1 cellular context compared by ENCODE assay signal in the genomic region with DNA sequence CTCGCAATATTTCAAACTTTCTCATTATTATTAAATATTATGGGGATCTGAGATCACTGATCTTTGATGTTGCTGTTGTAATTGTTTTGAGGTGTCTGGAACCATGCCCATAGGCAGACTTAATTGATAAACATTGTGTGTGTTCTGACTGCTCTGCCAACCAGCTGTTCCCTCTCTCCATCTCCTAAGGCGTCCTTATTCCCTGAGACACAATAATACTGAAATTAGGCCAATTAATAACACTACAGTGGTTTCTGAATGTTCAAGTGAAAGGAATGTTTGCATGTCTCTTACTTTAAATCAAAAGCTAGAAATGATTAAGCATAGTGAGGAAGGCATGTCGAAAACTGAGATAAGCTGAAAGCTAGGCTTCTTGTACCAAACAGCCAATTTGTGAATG.
TF ChIP-seq lines count a peak whose summit lies in the region.

No MANE protein-coding gene starts in this region.

TF ChIP-seq in GM23338, 12 proteins besides CTCF, POLR2A, EP300 and RAD21 (continued from another document):
- TF ChIP-seq, protein P1, sequence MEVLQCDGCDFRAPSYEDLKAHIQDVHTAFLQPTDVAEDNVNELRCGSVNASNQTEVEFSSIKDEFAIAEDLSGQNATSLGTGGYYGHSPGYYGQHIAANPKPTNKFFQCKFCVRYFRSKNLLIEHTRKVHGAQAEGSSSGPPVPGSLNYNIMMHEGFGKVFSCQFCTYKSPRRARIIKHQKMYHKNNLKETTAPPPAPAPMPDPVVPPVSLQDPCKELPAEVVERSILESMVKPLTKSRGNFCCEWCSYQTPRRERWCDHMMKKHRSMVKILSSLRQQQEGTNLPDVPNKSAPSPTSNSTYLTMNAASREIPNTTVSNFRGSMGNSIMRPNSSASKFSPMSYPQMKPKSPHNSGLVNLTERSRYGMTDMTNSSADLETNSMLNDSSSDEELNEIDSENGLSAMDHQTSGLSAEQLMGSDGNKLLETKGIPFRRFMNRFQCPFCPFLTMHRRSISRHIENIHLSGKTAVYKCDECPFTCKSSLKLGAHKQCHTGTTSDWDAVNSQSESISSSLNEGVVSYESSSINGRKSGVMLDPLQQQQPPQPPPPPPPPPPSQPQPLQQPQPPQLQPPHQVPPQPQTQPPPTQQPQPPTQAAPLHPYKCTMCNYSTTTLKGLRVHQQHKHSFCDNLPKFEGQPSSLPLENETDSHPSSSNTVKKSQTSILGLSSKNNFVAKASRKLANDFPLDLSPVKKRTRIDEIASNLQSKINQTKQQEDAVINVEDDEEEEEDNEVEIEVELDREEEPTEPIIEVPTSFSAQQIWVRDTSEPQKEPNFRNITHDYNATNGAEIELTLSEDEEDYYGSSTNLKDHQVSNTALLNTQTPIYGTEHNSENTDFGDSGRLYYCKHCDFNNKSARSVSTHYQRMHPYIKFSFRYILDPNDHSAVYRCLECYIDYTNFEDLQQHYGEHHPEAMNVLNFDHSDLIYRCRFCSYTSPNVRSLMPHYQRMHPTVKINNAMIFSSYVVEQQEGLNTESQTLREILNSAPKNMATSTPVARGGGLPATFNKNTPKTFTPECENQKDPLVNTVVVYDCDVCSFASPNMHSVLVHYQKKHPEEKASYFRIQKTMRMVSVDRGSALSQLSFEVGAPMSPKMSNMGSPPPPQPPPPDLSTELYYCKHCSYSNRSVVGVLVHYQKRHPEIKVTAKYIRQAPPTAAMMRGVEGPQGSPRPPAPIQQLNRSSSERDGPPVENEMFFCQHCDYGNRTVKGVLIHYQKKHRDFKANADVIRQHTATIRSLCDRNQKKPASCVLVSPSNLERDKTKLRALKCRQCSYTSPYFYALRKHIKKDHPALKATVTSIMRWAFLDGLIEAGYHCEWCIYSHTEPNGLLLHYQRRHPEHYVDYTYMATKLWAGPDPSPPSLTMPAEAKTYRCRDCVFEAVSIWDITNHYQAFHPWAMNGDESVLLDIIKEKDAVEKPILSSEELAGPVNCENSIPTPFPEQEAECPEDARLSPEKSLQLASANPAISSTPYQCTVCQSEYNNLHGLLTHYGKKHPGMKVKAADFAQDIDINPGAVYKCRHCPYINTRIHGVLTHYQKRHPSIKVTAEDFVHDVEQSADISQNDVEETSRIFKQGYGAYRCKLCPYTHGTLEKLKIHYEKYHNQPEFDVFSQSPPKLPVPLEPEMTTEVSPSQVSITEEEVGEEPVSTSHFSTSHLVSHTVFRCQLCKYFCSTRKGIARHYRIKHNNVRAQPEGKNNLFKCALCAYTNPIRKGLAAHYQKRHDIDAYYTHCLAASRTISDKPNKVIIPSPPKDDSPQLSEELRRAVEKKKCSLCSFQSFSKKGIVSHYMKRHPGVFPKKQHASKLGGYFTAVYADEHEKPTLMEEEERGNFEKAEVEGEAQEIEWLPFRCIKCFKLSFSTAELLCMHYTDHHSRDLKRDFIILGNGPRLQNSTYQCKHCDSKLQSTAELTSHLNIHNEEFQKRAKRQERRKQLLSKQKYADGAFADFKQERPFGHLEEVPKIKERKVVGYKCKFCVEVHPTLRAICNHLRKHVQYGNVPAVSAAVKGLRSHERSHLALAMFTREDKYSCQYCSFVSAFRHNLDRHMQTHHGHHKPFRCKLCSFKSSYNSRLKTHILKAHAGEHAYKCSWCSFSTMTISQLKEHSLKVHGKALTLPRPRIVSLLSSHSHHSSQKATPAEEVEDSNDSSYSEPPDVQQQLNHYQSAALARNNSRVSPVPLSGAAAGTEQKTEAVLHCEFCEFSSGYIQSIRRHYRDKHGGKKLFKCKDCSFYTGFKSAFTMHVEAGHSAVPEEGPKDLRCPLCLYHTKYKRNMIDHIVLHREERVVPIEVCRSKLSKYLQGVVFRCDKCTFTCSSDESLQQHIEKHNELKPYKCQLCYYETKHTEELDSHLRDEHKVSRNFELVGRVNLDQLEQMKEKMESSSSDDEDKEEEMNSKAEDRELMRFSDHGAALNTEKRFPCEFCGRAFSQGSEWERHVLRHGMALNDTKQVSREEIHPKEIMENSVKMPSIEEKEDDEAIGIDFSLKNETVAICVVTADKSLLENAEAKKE (CRISPR knock-in tag; IDR thresholded peaks at IDR 0.05), result no peak
- TF ChIP-seq ZNF114 (CRISPR knock-in tag; IDR thresholded peaks at IDR 0.05), result no peak
- TF ChIP-seq POLR2AphosphoS5 (IDR thresholded peaks at IDR 0.05; ENCODE audit: low read depth), result no peak
- TF ChIP-seq CREB1 (CRISPR knock-in tag; IDR thresholded peaks at IDR 0.05; ENCODE audit: low read depth), result no peak
TF ChIP-seq in GM23338: peak in this region for 0.
